18 cellular contexts compared by ENCODE assay signal in genomic region chr18:46289931-46290330, GRCh38.
DNase-seq lines count a peak whose midpoint lies in the region; ATAC-seq and TF ChIP-seq lines count a peak whose summit lies in the region.
"Had no signal": no experiment of that assay in that cellular context is flagged by ENCODE, and none has a peak within 500 bp of the region (broad histone marks: within the 10 kb centered on the region; RNA-seq: fewer than 3 reads in every experiment).

No MANE protein-coding gene starts in this region.

- no peak overlapping the region for H3K4me3 ChIP-seq in IMR-90 (ENCODE audit: insufficient read depth, low read depth, low read length)
- H3K4me3 ChIP-seq: BLaER1, GM23338 had no signal

- H4K8ac ChIP-seq in IMR-90 (ENCODE audit: low read depth in 2 of 2, low read length in 2 of 2) = no peak overlapping the region

- CTCF ChIA-PET in IMR-90 (lab: Yijun Ruan, JAX) = no interaction called here

- no CpG with 5 or more reads among the region's 4 CpGs for WGBS in IMR-90 (ENCODE audit: extremely low coverage in 2 of 2, insufficient read length in 1 of 2), 2 experiments

- no peaks in the 10 kb centered on the region for H3K9me1 ChIP-seq in IMR-90 (ENCODE audit: insufficient read depth, low read length)

- no peak overlapping the region for H3K27ac ChIP-seq in IMR-90 (ENCODE audit: insufficient read depth, low read length)
- H3K27ac ChIP-seq: 22Rv1, BLaER1, C4-2B had no signal

- H3K27me3 ChIP-seq in IMR-90 (ENCODE audit: control insufficient read depth, insufficient read depth, low read length) = no peaks in the 10 kb centered on the region; the same call in 1 of the 2 replicates
- H3K27me3 ChIP-seq: BLaER1 had no signal

- peaks cover 34% of the 10 kb centered on the region for H3K4me1 Mint-ChIP-seq in nephron progenitor cell

- no peak overlapping the region for H3K4ac ChIP-seq in IMR-90 (ENCODE audit: low read depth, low read length)

- no peak overlapping the region for H3K56ac ChIP-seq in IMR-90 (ENCODE audit: extremely low read depth, insufficient read depth, low read length)

- TF ChIP-seq CTCF in IMR-90 (conservative IDR thresholded peaks at IDR 0.05; ENCODE audit: low read depth, low read length) = no peak
- no peak for TF ChIP-seq CTCF in nephron progenitor cell (IDR thresholded peaks at IDR 0.05)

- no peak overlapping the region for H3K4me3 Mint-ChIP-seq in nephron progenitor cell
- H3K4me3 Mint-ChIP-seq: B cell; CD4-positive, CD25-positive, alpha-beta regulatory T cell; CD8-positive, alpha-beta T cell; GM23338; H9 had no signal

- H3K23ac ChIP-seq in IMR-90 (ENCODE audit: low read depth, low read length) = no peak overlapping the region

- H3K4me2 ChIP-seq in IMR-90 (ENCODE audit: low read depth, low read length) = no peak overlapping the region
- H3K4me2 ChIP-seq: BLaER1, GM23338 had no signal

- no peak overlapping the region for H2AK5ac ChIP-seq in IMR-90 (ENCODE audit: low read depth, low read length)

- no peaks in the 10 kb centered on the region for H3K36me3 ChIP-seq in IMR-90 (ENCODE audit: control insufficient read depth, insufficient read depth, low read length)
- H3K36me3 ChIP-seq: BLaER1 had no signal

- dilution Hi-C loops in IMR-90 (cut with HindIII; ENCODE audit: low sequenced_read_pairs, unreplicated experiment) = no loop called here

- H3K9ac ChIP-seq in IMR-90 (ENCODE audit: low read depth, low read length) = no peak overlapping the region
- H3K9ac ChIP-seq: BLaER1 had no signal

- H4K20me1 ChIP-seq in IMR-90 (ENCODE audit: insufficient read depth, low read length) = no peaks in the 10 kb centered on the region
- H4K20me1 ChIP-seq: BLaER1 had no signal

- DNase-seq in activated CD8-positive, alpha-beta memory T cell treated with anti-CD3 and anti-CD28 coated beads for 24 hours = peak; percentile 30
- no peak for DNase-seq in activated CD8-positive, alpha-beta memory T cell treated with anti-CD3 and anti-CD28 coated beads, Interleukin-2, amount 50 U/mL, for 48 hours
- DNase-seq in IMR-90 (no peak), nephron progenitor cell (no peak), NCI-H510A treated with DMSO at 0.1 percent for 48 hours (lab: John Stamatoyannopoulos, UW) (no peak), SW480 (ENCODE audit: low spot score) (no peak)
- DNase-seq: Caco-2; CD4-positive, CD25-positive, alpha-beta regulatory T cell; DMS153; DND-41 had no signal

- H3K4me1 ChIP-seq in IMR-90 (ENCODE audit: control insufficient read depth, insufficient read depth, low read length) = no peaks in the 10 kb centered on the region
- H3K4me1 ChIP-seq: Caco-2 had no signal

- peak overlapping the region; percentile 65 for H3K27ac Mint-ChIP-seq in nephron progenitor cell
- H3K27ac Mint-ChIP-seq: B cell; CD4-positive, CD25-positive, alpha-beta regulatory T cell; CD8-positive, alpha-beta T cell; GM23338; H9 had no signal

- H2BK15ac ChIP-seq in IMR-90 (ENCODE audit: low read depth, low read length) = no peak overlapping the region

- H3K18ac ChIP-seq in IMR-90 (ENCODE audit: low read depth, low read length) = no peak overlapping the region

- no peaks in the 10 kb centered on the region for H3K9me3 ChIP-seq in IMR-90 (ENCODE audit: control insufficient read depth, insufficient read depth, low read length)
- H3K9me3 ChIP-seq: BLaER1, Caco-2 had no signal

- intact Hi-C loops in IMR-90 (cut with micrococcal nuclease) = no loop called here

- POLR2A ChIA-PET in IMR-90 (lab: Charles Lee; ENCODE audit: unreplicated experiment) = no interaction called here

- no peak for TF ChIP-seq POLR2A in IMR-90 (IDR thresholded peaks at IDR 0.05; ENCODE audit: low read depth, low read length)

- no peak overlapping the region for H3K14ac ChIP-seq in IMR-90 (replicated peaks; ENCODE audit: low read depth, low read length)

- no TSS peak for BruUV-seq in IMR-90 (replicated peaks; lab: Mats Ljungman, UMichigan)

- no peak for TF ChIP-seq RAD21 in IMR-90 (IDR thresholded peaks at IDR 0.05; ENCODE audit: low read length)

- peaks cover 22% of the 10 kb centered on the region for H3K27me3 Mint-ChIP-seq in nephron progenitor cell (ENCODE audit: low read depth, poor library complexity)
- H3K27me3 Mint-ChIP-seq: B cell; CD4-positive, CD25-positive, alpha-beta regulatory T cell had no signal

- H4K5ac ChIP-seq in IMR-90 (ENCODE audit: low read depth, low read length) = no peak overlapping the region

- H2AK9ac ChIP-seq in IMR-90 (replicated peaks; ENCODE audit: low read depth, low read length, poor library complexity) = peak overlapping the region; percentile 3

- H2AFZ ChIP-seq in IMR-90 (replicated peaks; ENCODE audit: low read length, poor library complexity) = no peak overlapping the region
- H2AFZ ChIP-seq: GM23338 had no signal

- no peak for ATAC-seq in IMR-90 (ENCODE audit: low read depth)
- ATAC-seq: CD8-positive, alpha-beta T cell; GM23338; HCT116 had no signal

- in situ Hi-C loops in IMR-90 (cut with MboI; ENCODE audit: low sequenced_read_pairs) = loop anchor here (10.0 kb wide), 2 partner anchors 195 to 365 kb away; partner anchors contain the start of gene LOXHD1

- no peak overlapping the region for H4K91ac ChIP-seq in IMR-90 (ENCODE audit: insufficient read depth, low read depth, low read length)

- H3K79me1 ChIP-seq in IMR-90 (ENCODE audit: low read depth in 1 of 2, low read length in 2 of 2) = no peaks in the 10 kb centered on the region

- no peaks in the 10 kb centered on the region for H3K9me3 Mint-ChIP-seq in nephron progenitor cell
- H3K9me3 Mint-ChIP-seq: CD4-positive, CD25-positive, alpha-beta regulatory T cell; CD8-positive, alpha-beta T cell; GM23338; H9 had no signal

- H2BK120ac ChIP-seq in IMR-90 (ENCODE audit: low read depth, low read length) = no peak overlapping the region

- H3K36me3 Mint-ChIP-seq in nephron progenitor cell (ENCODE audit: low read depth) = no peaks in the 10 kb centered on the region
- H3K36me3 Mint-ChIP-seq: CD4-positive, CD25-positive, alpha-beta regulatory T cell; CD8-positive, alpha-beta T cell had no signal

- H2BK5ac ChIP-seq in IMR-90 (ENCODE audit: low read depth, low read length, poor library complexity, severe bottlenecking) = no peak overlapping the region

- no peak overlapping the region for H2BK20ac ChIP-seq in IMR-90 (ENCODE audit: low read depth, low read length)

TF ChIP-seq in IMR-90, 13 proteins besides CTCF, POLR2A, EP300 and RAD21:
- TF ChIP-seq MAFK (IDR thresholded peaks at IDR 0.05; ENCODE audit: low read depth, low read length) (no peak), RFX5 (IDR thresholded peaks at IDR 0.05; ENCODE audit: low read depth, low read length) (no peak), CEBPB (IDR thresholded peaks at IDR 0.05; ENCODE audit: low read depth, low read length) (no peak), BHLHE40 (IDR thresholded peaks at IDR 0.05; ENCODE audit: low read depth, low read length) (no peak), USF2 (IDR thresholded peaks at IDR 0.05; ENCODE audit: low read depth, low read length) (no peak)
